Comparison of ENCODE assay signal across 10 cellular contexts in the genomic region with DNA sequence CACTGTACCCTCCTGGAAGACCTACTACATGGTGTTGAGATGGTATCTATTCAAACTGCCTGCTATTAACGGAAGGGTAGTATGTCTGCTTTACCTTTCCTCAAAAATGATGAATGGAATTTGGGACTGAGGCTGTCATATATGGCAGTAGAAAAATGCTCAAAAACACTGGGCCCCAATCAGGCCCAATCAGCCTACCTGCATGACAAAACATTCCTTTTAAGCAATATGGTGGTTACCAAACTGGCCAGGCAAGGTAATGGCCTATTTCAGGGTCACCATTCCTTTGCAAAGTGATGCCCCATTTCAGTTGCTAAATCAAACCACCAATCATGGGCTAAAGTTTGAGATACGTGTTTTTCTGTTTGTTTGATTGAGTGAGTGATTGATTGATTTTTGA.
"Had no signal": no experiment of that assay in that cellular context is flagged by ENCODE, and none has a peak within 500 bp of the region (broad histone marks: within the 10 kb centered on the region; RNA-seq: fewer than 3 reads in every experiment).

No MANE protein-coding gene starts in this region.

- H3K27ac ChIP-seq: GM23248 had no signal

- DNase-seq: GM23248, GOT3, H7, HCEC 1CT, HFFc6 had no signal

- H3K4me3 Mint-ChIP-seq: GM23338, HFFc6 had no signal

- H3K9ac ChIP-seq: GM23248 had no signal

- ATAC-seq: GM23338, HCT116 had no signal

- H3K27ac Mint-ChIP-seq: GM23338, HFFc6 had no signal

- H3K4me3 ChIP-seq: GM23248, GM23338, HAP-1 had no signal

- H3K4me1 ChIP-seq: HAP-1 had no signal

- H2AFZ ChIP-seq: GM23248, GM23338 had no signal

- H3K4me2 ChIP-seq: GM23338 had no signal

- FAIRE-seq: H1, H54 had no signal

- H3K36me3 ChIP-seq: HAP-1 had no signal
